15 cellular contexts compared by ENCODE assay signal in the genomic region with DNA sequence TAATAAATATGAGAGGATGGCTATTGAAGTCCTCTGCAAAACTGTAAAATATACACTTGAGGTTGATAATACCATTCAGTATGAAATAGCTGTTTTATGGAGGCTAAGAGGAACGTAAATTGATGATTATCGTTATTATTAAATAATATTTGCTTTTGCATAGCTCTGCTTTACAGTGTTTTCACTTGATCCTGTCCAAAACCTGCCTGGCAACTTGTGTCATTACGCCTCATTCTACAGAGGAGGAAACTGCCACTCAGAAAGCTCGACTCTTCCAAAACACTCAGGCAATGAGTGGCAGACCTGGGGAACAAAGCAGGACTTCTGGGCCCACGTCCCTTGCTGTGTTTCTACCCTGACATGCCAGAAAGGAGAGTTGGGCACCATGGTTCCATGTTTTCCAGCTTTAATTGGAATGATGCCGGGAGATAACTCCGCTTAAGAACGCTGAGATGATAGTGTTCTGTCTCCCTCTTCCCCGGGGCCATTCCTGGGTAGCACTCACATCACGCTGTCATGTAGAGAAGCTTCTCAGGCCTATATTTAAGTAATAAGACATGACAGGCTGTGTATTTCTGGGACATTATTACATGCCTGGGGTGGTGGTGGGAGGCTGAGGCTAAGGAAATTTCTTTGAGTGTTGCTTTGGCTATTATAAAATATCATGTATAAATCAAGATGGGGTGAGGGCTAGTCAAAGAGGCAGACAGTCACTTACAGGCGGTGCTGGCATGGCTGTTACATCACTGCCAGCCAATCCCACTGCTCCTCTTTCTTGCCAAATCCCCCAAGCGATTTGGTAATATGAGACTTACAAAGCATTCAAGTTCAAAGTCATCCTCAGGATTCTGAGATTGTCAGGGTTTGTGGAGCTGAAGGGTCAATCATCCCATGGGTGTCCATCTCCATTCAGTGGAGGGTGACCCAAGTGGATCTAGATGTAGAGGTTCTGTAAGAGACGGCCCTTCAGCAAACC.
"Had no signal": no experiment of that assay in that cellular context is flagged by ENCODE, and none has a peak within 500 bp of the region (broad histone marks: within the 10 kb centered on the region; RNA-seq: fewer than 3 reads in every experiment).

No MANE protein-coding gene starts in this region.

- H3K36me3 ChIP-seq: brain microvascular endothelial cell, right atrium auricular region, tibial artery had no signal

- H3K27me3 ChIP-seq: brain microvascular endothelial cell, right atrium auricular region, tibial artery had no signal

- H3K9me3 ChIP-seq: right atrium auricular region, tibial artery had no signal

- ATAC-seq: activated CD8-positive, alpha-beta T cell treated with anti-CD3 and anti-CD28 coated beads for 36 hours; left lobe of liver had no signal

- H3K27ac ChIP-seq: brain microvascular endothelial cell, tibial artery had no signal

- H3K4me3 ChIP-seq: right atrium auricular region, tibial artery had no signal

- DNase-seq: activated CD4-positive, alpha-beta T cell treated with anti-CD3 and anti-CD28 coated beads, Interleukin-2, amount 10 ng/mL, durations not matched to agents 24 days and 14 days; activated CD8-positive, alpha-beta T cell treated with anti-CD3 and anti-CD28 coated beads for 36 hours; activated naive CD4-positive, alpha-beta T cell treated with anti-CD3 and anti-CD28 coated beads, Interleukin-2, amount 50 U/mL, for 16 hours; activated T-cell treated with anti-CD3 and anti-CD28 coated beads, Interleukin-2, amount 50 U/mL, for 24 hours; aorta; brain microvascular endothelial cell; cortex of kidney; mammary epithelial cell; occipital lobe; stimulated activated CD4-positive, alpha-beta T cell treated with anti-CD3 and anti-CD28 coated beads, Interleukin-2, amount 100 ng/mL, for 24 hours; stimulated activated naive CD4-positive, alpha-beta T cell treated with Interleukin-2 at 50 U/mL for 16 hours; T-helper 9 cell; tibial artery had no signal
